In genomic region chr10:30534465-30535144, GRCh38 we compare ENCODE assay signal across 8 cellular contexts.
DNase-seq lines count a peak whose midpoint lies in the region; ATAC-seq, FAIRE-seq and TF ChIP-seq lines count a peak whose summit lies in the region.

No MANE protein-coding gene starts in this region.

- TF ChIP-seq CTCF in AG04449 (IDR thresholded peaks at IDR 0.05; ENCODE audit: insufficient read depth, low read length, missing control alignments) (peak; percentile 79), cardiac fibroblast (IDR thresholded peaks at IDR 0.05; ENCODE audit: low read depth, low read length) (peak; percentile 81), kidney epithelial cell (IDR thresholded peaks at IDR 0.05; ENCODE audit: insufficient read depth, low read length, poor library complexity, severe bottlenecking) (peak; percentile 76)

- POLR2A ChIA-PET in AG04449 (lab: Yijun Ruan, JAX) = no interaction called here

- H3K36me3 ChIP-seq in kidney epithelial cell (ENCODE audit: control insufficient read depth, insufficient read depth, low read length) = no peaks in the 10 kb centered on the region

- DNase-seq in AG04449 (ENCODE audit: low read depth, low spot score) (no peak), GM18507 (ENCODE audit: extremely low spot score, insufficient read length, low read depth) (peak; percentile 38), NCI-H146 (lab: John Stamatoyannopoulos, UW) (peak; percentile 50), cardiac fibroblast (ENCODE audit: low read depth in 2 of 2) (peak; percentile 86 to 90), kidney epithelial cell (ENCODE audit: low read depth) (no peak)
- peak; percentile 26 to 52 (median 38) for DNase-seq in activated CD4-positive, CD25-positive, alpha-beta regulatory T cell (lab: John Stamatoyannopoulos, UW)
- peak; percentile 70 to 74 for DNase-seq in stimulated activated CD4-positive, alpha-beta T cell treated with anti-CD3 and anti-CD28 coated beads, Interleukin-2, amount 100 ng/mL, for 24 hours

- CTCF ChIA-PET in AG04449 (lab: Yijun Ruan, JAX) = interaction anchor here (0.7 to 5.4 kb wide), 25 partner anchors 11 to 173 kb away, joined by 3 to 68 read pairs (median 4); no protein-coding TSS in a partner anchor

- H3K27me3 ChIP-seq in kidney epithelial cell (ENCODE audit: control insufficient read depth, insufficient read depth, low read length) = no peaks in the 10 kb centered on the region

- no peak overlapping the region for H3K4me3 ChIP-seq in AG04449 (ENCODE audit: low read depth, low read length)
- H3K4me3 ChIP-seq in cardiac fibroblast (replicated peaks in 1 of 2; ENCODE audit: low read depth in 2 of 2, low read length in 2 of 2) = no peak overlapping the region
- no peak overlapping the region for H3K4me3 ChIP-seq in kidney epithelial cell (ENCODE audit: low read depth, low read length)

- FAIRE-seq in GM18507 (lab: Jason Lieb, UNC) = peak; percentile 89

- no peak for ATAC-seq in HG03442 (IDR thresholded peaks at IDR 0.05; ENCODE audit: unreplicated experiment)

Comparison
In these comparisons a context has a peak if more than half of its experiments do, and no peak if none do; other contexts are left out.
1. DNase-seq: peak in GM18507 (single experiment), NCI-H146 (single experiment), activated CD4-positive, CD25-positive, alpha-beta regulatory T cell (4 of 4), cardiac fibroblast (2 of 2) and stimulated activated CD4-positive, alpha-beta T cell treated with anti-CD3 and anti-CD28 coated beads, Interleukin-2, amount 100 ng/mL, for 24 hours (2 of 2); none in AG04449 (single experiment) and kidney epithelial cell (single experiment).
2. Peak in every context shown above with its lines, with median percentiles within 50 percentile points of each other: CTCF ChIP-seq.